ENCODE assay signal across 25 cellular contexts in genomic region chr11:23022854-23023253, GRCh38.
DNase-seq lines count a peak whose midpoint lies in the region; ATAC-seq and TF ChIP-seq lines count a peak whose summit lies in the region.
"Had no signal": no experiment of that assay in that cellular context is flagged by ENCODE, and none has a peak within 500 bp of the region (broad histone marks: within the 10 kb centered on the region; RNA-seq: fewer than 3 reads in every experiment).

No MANE protein-coding gene starts in this region.

- no peaks in the 10 kb centered on the region for H4K20me1 ChIP-seq in hepatocyte (ENCODE audit: insufficient read depth, poor library complexity, severe bottlenecking)

- H3K4me2 ChIP-seq in hepatocyte, result no peak overlapping the region

- H3K4me1 ChIP-seq in HUES48 (ENCODE audit: control insufficient read depth, insufficient read depth, low read length) (no peaks in the 10 kb centered on the region), hepatocyte (ENCODE audit: insufficient read depth) (peaks cover 5% of the 10 kb centered on the region)
- H3K4me1 ChIP-seq: BE2C, Peyer's patch had no signal

- WGBS in hepatocyte (ENCODE audit: low lambda C conversion rate, missing lambda C conversion rate), result 78% methylated on average over 3 of the region's 3 CpGs

- H3K36me3 ChIP-seq in HUES48 (ENCODE audit: control insufficient read depth, insufficient read depth, low read length) (no peaks in the 10 kb centered on the region), hepatocyte (replicated peaks; ENCODE audit: insufficient read depth, low read depth) (no peaks in the 10 kb centered on the region)
- H3K36me3 ChIP-seq: BE2C, MG63, Peyer's patch had no signal

- TF ChIP-seq CTCF in C4-2B (conservative IDR thresholded peaks at IDR 0.05), result no peak
- TF ChIP-seq CTCF in hepatocyte (IDR thresholded peaks at IDR 0.05; ENCODE audit: poor library complexity), result no peak

- H3K4me3 ChIP-seq in HUES48 (ENCODE audit: low read depth, low read length) (no peak overlapping the region), hepatocyte (no peak overlapping the region)
- H3K4me3 ChIP-seq: MG63, Peyer's patch had no signal

- DNase-seq in hepatocyte (ENCODE audit: low spot score) (no peak), OCI-M2 (lab: John Stamatoyannopoulos, UW; ENCODE audit: unreplicated experiment) (no peak), SW480 (ENCODE audit: low spot score) (no peak)
- DNase-seq: 8988T, ACHN, BE2C, Calu3, DND-41, H7, KG1, MG63, NCI-H1105 treated with DMSO at 0.1 percent for 48 hours, NCI-H146, NCI-H1930, NCI-H2107, NCI-H446 treated with DMSO at 0.1 percent for 48 hours, NCI-H526, NCI-H82, Peyer's patch, SHP77 treated with DMSO at 0.1 percent for 48 hours had no signal

- H3K27me3 ChIP-seq in HUES48 (ENCODE audit: control insufficient read depth, insufficient read depth, low read length) (no peaks in the 10 kb centered on the region), hepatocyte (no peaks in the 10 kb centered on the region)
- H3K27me3 ChIP-seq: BE2C, MG63, Peyer's patch had no signal

- H3K27ac ChIP-seq in C4-2B (peak overlapping the region; percentile 44), HUES48 (ENCODE audit: low read depth, low read length) (peak overlapping the region; percentile 33), hepatocyte (peak overlapping the region; percentile 15)
- H3K27ac ChIP-seq: Peyer's patch had no signal

- H3K9me2 ChIP-seq in hepatocyte (replicated peaks; ENCODE audit: insufficient read depth), result no peaks in the 10 kb centered on the region

- H3K9me3 ChIP-seq in HUES48 (ENCODE audit: control insufficient read depth, insufficient read depth, low read length) (no peaks in the 10 kb centered on the region), hepatocyte (ENCODE audit: low read depth) (no peaks in the 10 kb centered on the region)
- H3K9me3 ChIP-seq: BE2C, MG63, Peyer's patch had no signal

- peak; percentile 10 for ATAC-seq in HG02588 (IDR thresholded peaks at IDR 0.05; ENCODE audit: unreplicated experiment)
- no peak for ATAC-seq in GM19467 (IDR thresholded peaks at IDR 0.05; ENCODE audit: unreplicated experiment)
- no peak for ATAC-seq in GM21367 (IDR thresholded peaks at IDR 0.05; ENCODE audit: unreplicated experiment)

- no peak overlapping the region for H2AFZ ChIP-seq in hepatocyte

- H3K79me2 ChIP-seq in hepatocyte, result no peaks in the 10 kb centered on the region

- no peak overlapping the region for H3K9ac ChIP-seq in HUES48 (ENCODE audit: low read depth, low read length)
